ENCODE assay signal across 8 cellular contexts in the genomic region with DNA sequence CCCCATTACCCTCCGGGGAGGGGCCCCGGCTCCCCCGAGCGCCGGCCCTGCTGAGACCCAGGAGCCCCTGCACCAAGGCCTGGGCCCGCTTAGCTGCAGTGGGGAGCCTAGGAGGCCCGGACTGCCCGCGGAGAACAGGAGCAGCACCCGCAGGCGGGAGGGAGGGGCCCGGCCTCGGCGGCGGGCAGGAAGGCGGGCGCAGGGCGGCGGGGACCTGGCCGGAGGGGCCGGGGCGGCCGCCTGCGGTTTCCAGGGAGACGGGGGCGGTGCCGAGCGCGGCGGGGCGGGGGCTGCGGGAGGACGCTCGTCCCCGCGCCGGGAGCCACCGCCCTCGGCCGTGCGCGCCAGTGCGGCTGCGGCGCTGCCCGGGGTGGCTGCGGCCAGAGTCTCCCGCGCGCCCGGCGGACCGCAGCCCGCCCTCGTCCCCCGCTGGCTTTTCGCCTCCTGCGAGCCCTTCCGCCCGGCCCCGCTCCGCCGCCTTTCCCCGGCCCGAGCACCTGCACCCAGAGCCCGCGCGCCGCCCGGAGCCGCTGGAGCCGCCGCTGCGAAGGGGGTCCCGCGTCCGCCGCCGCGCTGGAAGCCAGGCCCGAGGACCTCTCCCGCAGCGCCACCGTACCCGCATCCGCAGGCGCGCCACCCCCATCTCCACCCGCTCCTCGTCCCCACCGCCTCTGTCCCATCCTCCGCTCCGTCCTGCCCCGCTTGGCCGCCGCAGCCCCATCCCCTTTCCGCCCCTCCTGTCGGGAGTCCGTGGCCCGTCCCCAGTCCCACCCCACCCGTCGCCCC. TPM values are rescaled to one million over a fixed set of nuclear protein-coding genes. Genes with fewer than 3 reads are reported as not detected.
DNase-seq lines count a peak whose midpoint lies in the region; ATAC-seq and TF ChIP-seq lines count a peak whose summit lies in the region.

No MANE protein-coding gene starts in this region.

- H3K9me3 ChIP-seq in esophagus (ENCODE audit: control insufficient read depth in 2 of 2, insufficient read depth in 1 of 2, low read depth in 1 of 2, low read length in 1 of 2) (no peaks in the 10 kb centered on the region), mucosa of descending colon (no peaks in the 10 kb centered on the region), upper lobe of right lung (no peaks in the 10 kb centered on the region)

- in situ Hi-C loops in GM13976 (cut with MboI; ENCODE audit: low sequenced_read_pairs, unreplicated experiment): no loop called here

- TF ChIP-seq CTCF in 22Rv1 (IDR thresholded peaks at IDR 0.05) (no peak), GM13976 (IDR thresholded peaks at IDR 0.05; ENCODE audit: borderline replicate concordance, control extremely low read depth, extremely low read depth, insufficient read depth, missing control alignments) (no peak), mucosa of descending colon (IDR thresholded peaks at IDR 0.05) (no peak), upper lobe of right lung (IDR thresholded peaks at IDR 0.05) (no peak)

- H3K27me3 ChIP-seq in esophagus (ENCODE audit: control insufficient read depth in 1 of 2, insufficient read depth in 2 of 2, low read length in 2 of 2) (no peaks in the 10 kb centered on the region), upper lobe of right lung (peaks cover 31% of the 10 kb centered on the region)

- H3K4me3 ChIP-seq in esophagus (ENCODE audit: low read depth in 1 of 2, low read length in 2 of 2) (peak overlapping the region; percentile 76 to 78), mucosa of descending colon (no peak overlapping the region), upper lobe of right lung (peak overlapping the region; percentile 49)

- intact Hi-C loops in mucosa of descending colon (cut with DNase I, micrococcal nuclease) (no loop called here), upper lobe of right lung (cut with DNase I) (no loop called here)

- peaks cover 0 to under 1% of the 10 kb centered on the region in 2 donors for H3K36me3 ChIP-seq in esophagus (ENCODE audit: control insufficient read depth in 2 of 2, insufficient read depth in 2 of 2, low read length in 1 of 2)
- no peaks in the 10 kb centered on the region for H3K36me3 ChIP-seq in mucosa of descending colon (ENCODE audit: low read depth)
- no peaks in the 10 kb centered on the region for H3K36me3 ChIP-seq in upper lobe of right lung

- 1% methylated on average over 69 to 102 of the region's 102 CpGs for WGBS in esophagus, 2 donors

- H3K4me1 ChIP-seq in esophagus (ENCODE audit: control insufficient read depth in 2 of 2, insufficient read depth in 2 of 2, low read length in 1 of 2) (peaks cover 23 to 74% of the 10 kb centered on the region in 2 donors), mucosa of descending colon (ENCODE audit: low read depth) (peaks cover 8% of the 10 kb centered on the region), upper lobe of right lung (peaks cover 11% of the 10 kb centered on the region)

- H3K27ac ChIP-seq in 22Rv1: peak overlapping the region; percentile 46
- peak overlapping the region; percentile 90 to 92 for H3K27ac ChIP-seq in esophagus (ENCODE audit: low read depth in 2 of 2, low read length in 1 of 2)
- H3K27ac ChIP-seq in upper lobe of right lung: no peak overlapping the region

- peak; percentile 79 for DNase-seq in GM13976 (ENCODE audit: low spot score)
- DNase-seq in SK-N-DZ (ENCODE audit: low spot score): peak; percentile 70
- DNase-seq in mucosa of descending colon: peak; percentile 56 to 80 (median 62)
- DNase-seq in upper lobe of right lung: peak; percentile 86

- peak; percentile 66 for ATAC-seq in mucosa of descending colon
- peak; percentile 79 for ATAC-seq in upper lobe of right lung
- ATAC-seq in GM19455 (IDR thresholded peaks at IDR 0.05; ENCODE audit: unreplicated experiment): no peak
- ATAC-seq in HG02623 (IDR thresholded peaks at IDR 0.05; ENCODE audit: unreplicated experiment): no peak

RNA-seq across cellular contexts. Expression of a gene that starts 17.2 kb away (rescaled TPM):
- polyA plus RNA-seq in SK-N-DZ (2014; cell fraction: cytosol; rRNA removed): 32.6 and 50.2 TPM in 2 replicates
- 75.2 and 80.4 TPM in 2 replicates for polyA plus RNA-seq in SK-N-DZ (2014; cell fraction: nucleus; rRNA removed)
- 10 to 100 TPM; 57.9 to 82.0 TPM for polyA plus RNA-seq in esophagus
- total RNA-seq in mucosa of descending colon (10 to 100 TPM; 12.4 to 29.2 (median 15.4) TPM), upper lobe of right lung (24.8 TPM)

Comparison
In these comparisons a context has a peak if more than half of its experiments do, and no peak if none do; other contexts are left out.
1. ATAC-seq: peak in mucosa of descending colon (single experiment) and upper lobe of right lung (single experiment); none in GM19455 (single experiment) and HG02623 (single experiment).
2. Peak in every context shown above with its lines, with median percentiles within 50 percentile points of each other: DNase-seq.